Comparison of ENCODE assay signal across 18 cellular contexts in the genomic region with DNA sequence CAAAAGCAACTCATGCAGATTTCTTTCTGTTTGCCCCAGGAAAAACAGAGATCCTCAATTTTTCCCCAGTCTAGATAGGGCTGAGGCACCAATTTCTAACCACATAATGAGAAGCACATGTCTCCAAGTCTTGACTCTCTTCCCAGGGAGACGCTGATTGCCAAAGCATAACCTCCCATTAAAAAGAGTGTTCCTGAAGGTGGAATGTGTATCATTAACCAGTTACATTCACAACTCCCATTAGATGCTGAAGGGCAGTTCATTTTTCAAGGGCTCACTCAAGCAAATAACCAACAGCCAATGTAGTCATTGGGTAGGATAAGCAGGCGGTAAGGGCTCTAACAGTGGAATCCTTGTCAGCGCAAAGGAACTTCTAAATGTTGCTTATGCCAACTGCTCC. TPM values are rescaled to one million over a fixed set of nuclear protein-coding genes. Genes with fewer than 3 reads are reported as not detected.
DNase-seq lines count a peak whose midpoint lies in the region; ATAC-seq and TF ChIP-seq lines count a peak whose summit lies in the region.
"Had no signal": no experiment of that assay in that cellular context is flagged by ENCODE, and none has a peak within 500 bp of the region (broad histone marks: within the 10 kb centered on the region; RNA-seq: fewer than 3 reads in every experiment).

No MANE protein-coding gene starts in this region.

- TF ChIP-seq CTCF in fibroblast of the aortic adventitia (IDR thresholded peaks at IDR 0.05; ENCODE audit: insufficient read depth, low read length) = no peak
- no peak for TF ChIP-seq CTCF in brain microvascular endothelial cell (IDR thresholded peaks at IDR 0.05; ENCODE audit: low read depth, low read length, missing control alignments)
- TF ChIP-seq CTCF in spleen (IDR thresholded peaks at IDR 0.05 in 8 of 11, conservative IDR thresholded peaks at IDR 0.05 in 3 of 11) = no peak

- DNase-seq in Right ventricle myocardium superior (no peak), cardiac septum (ENCODE audit: low spot score) (no peak), SK-MEL-5 (ENCODE audit: low read depth, low spot score) (peak; percentile 47), fibroblast of the aortic adventitia (ENCODE audit: low read depth) (peak; percentile 77), sciatic nerve (ENCODE audit: low spot score) (no peak), brain microvascular endothelial cell (no peak), spleen (no peak)
- DNase-seq: activated CD4-positive, alpha-beta T cell treated with anti-CD3 and anti-CD28 coated beads for 48 hours; activated gamma-delta T cell; amniotic stem cell; cerebellar nuclear complex; COR-L47; effector memory CD4-positive, alpha-beta T cell; NCI-H146; upper lobe of right lung had no signal

- peak; percentile 36 for ATAC-seq in Right ventricle myocardium superior (ENCODE audit: poor library complexity)
- peak; percentile 81 for ATAC-seq in sciatic nerve
- ATAC-seq in GM19467 (IDR thresholded peaks at IDR 0.05; ENCODE audit: unreplicated experiment) = no peak
- ATAC-seq: HepG2, upper lobe of right lung had no signal

- H3K27me3 ChIP-seq in brain microvascular endothelial cell (replicated peaks) = no peaks in the 10 kb centered on the region
- no peaks in the 10 kb centered on the region for H3K27me3 ChIP-seq in spleen (replicated peaks in 1 of 7)
- H3K27me3 ChIP-seq: upper lobe of right lung had no signal

- H3K4me3 ChIP-seq in fibroblast of the aortic adventitia (ENCODE audit: low read depth, low read length) (no peak overlapping the region), brain microvascular endothelial cell (ENCODE audit: low read depth, low read length) (no peak overlapping the region), spleen (no peak overlapping the region)
- H3K4me3 ChIP-seq: upper lobe of right lung had no signal

- intact Hi-C loops in Right ventricle myocardium superior (cut with DNase I) (no loop called here), cardiac septum (cut with DNase I) (no loop called here), sciatic nerve (cut with DNase I) (loop anchor here (5.0 kb wide), 1 partner anchor 843 kb away; no protein-coding TSS in a partner anchor), spleen (cut with DNase I; ENCODE audit: low total_unique reads) (no loop called here)

- H3K36me3 ChIP-seq in brain microvascular endothelial cell (replicated peaks) (no peaks in the 10 kb centered on the region), spleen (no peaks in the 10 kb centered on the region)
- H3K36me3 ChIP-seq: upper lobe of right lung had no signal

- 72 to 96% (median 83%) methylated on average over 3 of the region's 3 CpGs for WGBS in spleen, 5 donors

- no peak overlapping the region for H3K27ac ChIP-seq in brain microvascular endothelial cell
- no peak overlapping the region for H3K27ac ChIP-seq in spleen
- H3K27ac ChIP-seq: upper lobe of right lung had no signal

- in situ Hi-C loops in SK-MEL-5 (cut with HindIII; ENCODE audit: low pct_unique_long_range_greater_than_20kb, low sequenced_read_pairs) = no loop called here
- in situ Hi-C loops in brain microvascular endothelial cell (cut with HindIII; ENCODE audit: low pct_ligation_motif_present, low sequenced_read_pairs) = no loop called here

- no peaks in the 10 kb centered on the region for H3K9me3 ChIP-seq in spleen
- H3K9me3 ChIP-seq: upper lobe of right lung had no signal

- H3K4me1 ChIP-seq in spleen = no peaks in the 10 kb centered on the region
- H3K4me1 ChIP-seq: upper lobe of right lung had no signal

- no peak for TF ChIP-seq POLR2A in spleen (IDR thresholded peaks at IDR 0.05)

RNA-seq across cellular contexts. Expression of a gene that starts 27.5 kb away (rescaled TPM):
- total RNA-seq in Right ventricle myocardium superior (31.5 TPM), cardiac septum (32.1 TPM), fibroblast of the aortic adventitia (ENCODE audit: low replicate concordance) (25.3 and 68.1 TPM in 2 replicates), sciatic nerve (20.7 TPM), spleen (10 to 100 TPM in 1 of 7 donors, 1 to 10 TPM in 6; 5.0 to 11.1 (median 5.8) TPM)
- 0.16 and 0.45 TPM in 2 replicates for total RNA-seq in SK-MEL-5 (2014; rRNA removed; shearing (Covaris generic))
- 0.63 and 0.95 TPM in 2 replicates for polyA plus RNA-seq in SK-MEL-5 (2015; cell fraction: cytosol; rRNA removed)
- polyA plus RNA-seq in SK-MEL-5 (2015; cell fraction: nucleus; rRNA removed) = 0.09 and 0.19 TPM in 2 replicates
- polyA plus RNA-seq in spleen = 1 to 10 TPM; 1.3 to 3.2 (median 2.6) TPM
- total RNA-seq: G401, HepG2 had no signal
- polyA plus RNA-seq: HepG2 had no signal

Comparison
In these comparisons a context has a peak if more than half of its experiments do, and no peak if none do; other contexts are left out.
1. DNase-seq: peak in SK-MEL-5 (single experiment) and fibroblast of the aortic adventitia (single experiment); none in Right ventricle myocardium superior (single experiment), cardiac septum (single experiment), sciatic nerve (single experiment), brain microvascular endothelial cell (single experiment) and spleen (single experiment).